Comparison of ENCODE assay signal across 11 cellular contexts in the genomic region with DNA sequence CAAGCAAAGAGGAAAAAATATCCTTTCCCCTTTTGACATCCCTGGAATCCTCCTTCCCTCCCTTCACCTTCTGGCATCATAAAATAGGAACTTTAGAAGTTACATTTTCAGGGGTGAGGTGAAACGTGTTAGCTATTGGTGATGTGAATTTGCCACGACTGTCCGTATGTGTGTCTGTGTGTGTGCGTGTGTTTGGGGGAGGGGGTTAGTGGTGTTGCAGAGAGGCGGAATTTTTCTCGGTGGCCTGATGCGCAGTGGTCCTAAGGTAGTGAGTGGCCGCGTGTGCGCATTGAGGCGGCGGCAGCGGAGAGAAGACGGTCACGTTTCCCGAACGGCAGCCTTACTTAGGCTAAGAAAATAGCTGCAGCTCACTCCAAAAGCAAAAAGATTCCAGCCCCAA. TPM values are rescaled to one million over a fixed set of nuclear protein-coding genes. Genes with fewer than 3 reads are reported as not detected.
DNase-seq lines count a peak whose midpoint lies in the region; ATAC-seq and TF ChIP-seq lines count a peak whose summit lies in the region.
"Had no signal": no experiment of that assay in that cellular context is flagged by ENCODE, and none has a peak within 500 bp of the region (broad histone marks: within the 10 kb centered on the region; RNA-seq: fewer than 3 reads in every experiment).

No MANE protein-coding gene starts in this region.

- H3K4me1 ChIP-seq in mesendoderm (ENCODE audit: control insufficient read depth, low read depth, low read length) (peaks cover 5% of the 10 kb centered on the region), upper lobe of right lung (peaks cover 30% of the 10 kb centered on the region), Caco-2 (no peaks in the 10 kb centered on the region; the same call in 1 of the 2 replicates)

- peaks cover 60% of the 10 kb centered on the region for H3K27me3 Mint-ChIP-seq in activated naive CD8-positive, alpha-beta T cell treated with anti-CD3 and anti-CD28 coated beads, Interleukin-2, amount 10 ng/mL, durations not matched to agents 7 days and 5 days
- peaks cover 75% of the 10 kb centered on the region for H3K27me3 Mint-ChIP-seq in activated naive CD8-positive, alpha-beta T cell treated with anti-CD3 and anti-CD28 coated beads for 36 hours
- H3K27me3 Mint-ChIP-seq in activated T-cell treated with anti-CD3 and anti-CD28 coated beads, Interleukin-2, amount 50 U/mL, for 24 hours: peaks cover 67% of the 10 kb centered on the region
- no peaks in the 10 kb centered on the region for H3K27me3 Mint-ChIP-seq in Caco-2 (ENCODE audit: insufficient read depth, unreplicated experiment)

- H3K79me1 ChIP-seq in mesendoderm (ENCODE audit: low read length): peaks cover 4% of the 10 kb centered on the region

- intact Hi-C loops in dorsolateral prefrontal cortex (cut with DNase I): no loop called here
- intact Hi-C loops in upper lobe of right lung (cut with DNase I): no loop called here
- intact Hi-C loops in Caco-2 (cut with micrococcal nuclease; ENCODE audit: unreplicated experiment): no loop called here

- no peaks in the 10 kb centered on the region for H3K36me3 Mint-ChIP-seq in activated naive CD8-positive, alpha-beta T cell treated with anti-CD3 and anti-CD28 coated beads, Interleukin-2, amount 10 ng/mL, durations not matched to agents 7 days and 5 days
- peaks cover under 1% of the 10 kb centered on the region for H3K36me3 Mint-ChIP-seq in activated naive CD8-positive, alpha-beta T cell treated with anti-CD3 and anti-CD28 coated beads for 36 hours
- H3K36me3 Mint-ChIP-seq in activated T-cell treated with anti-CD3 and anti-CD28 coated beads, Interleukin-2, amount 50 U/mL, for 24 hours (ENCODE audit: low read depth): no peaks in the 10 kb centered on the region
- no peaks in the 10 kb centered on the region for H3K36me3 Mint-ChIP-seq in Caco-2 (ENCODE audit: insufficient read depth, unreplicated experiment)
- H3K36me3 Mint-ChIP-seq: CD4-positive, CD25-positive, alpha-beta regulatory T cell had no signal

- peak overlapping the region; percentile 85 for H3K9ac ChIP-seq in mesendoderm (ENCODE audit: low read length)

- H3K23ac ChIP-seq in mesendoderm (ENCODE audit: low read length): no peak overlapping the region

- H3K56ac ChIP-seq in mesendoderm (ENCODE audit: low read length): peak overlapping the region; percentile 94

- H3K79me2 ChIP-seq in mesendoderm (ENCODE audit: control insufficient read depth, insufficient read depth, low read length): peaks cover 27% of the 10 kb centered on the region

- H3K9me3 ChIP-seq in upper lobe of right lung (no peaks in the 10 kb centered on the region), Caco-2 (0 out of 2 replicates have a peak, but pooled peaks cover 5% of the 10 kb centered on the region)

- peak overlapping the region in 55 of 59 donors; percentile 12 to 96 (median 85) for H3K27ac ChIP-seq in dorsolateral prefrontal cortex
- H3K27ac ChIP-seq in mesendoderm (ENCODE audit: low read depth, low read length): no peak overlapping the region
- H3K27ac ChIP-seq in upper lobe of right lung: no peak overlapping the region
- H3K27ac ChIP-seq: VCaP had no signal

- H3K4me2 ChIP-seq in mesendoderm (ENCODE audit: low read length): peak overlapping the region; percentile 93

- no peak for TF ChIP-seq CTCF in dorsolateral prefrontal cortex (IDR thresholded peaks at IDR 0.05 in 54 of 56, conservative IDR thresholded peaks at IDR 0.05 in 2 of 56; ENCODE audit: low read depth in 1 of 56, partially characterized antibody in 56 of 56)
- no peak for TF ChIP-seq CTCF in upper lobe of right lung (IDR thresholded peaks at IDR 0.05)
- no peak for TF ChIP-seq CTCF in Caco-2 (IDR thresholded peaks at IDR 0.05; ENCODE audit: insufficient read depth in 1 of 2, low read depth in 1 of 2, low read length in 1 of 2, severe bottlenecking in 1 of 2, unreplicated experiment in 1 of 2)

- H2BK120ac ChIP-seq in mesendoderm (ENCODE audit: low read depth, low read length): no peak overlapping the region

- no peak overlapping the region for H2AK5ac ChIP-seq in mesendoderm (ENCODE audit: low read length)

- H2BK15ac ChIP-seq in mesendoderm (replicated peaks; ENCODE audit: low read depth): no peak overlapping the region

- no peak overlapping the region for H4K8ac ChIP-seq in mesendoderm (ENCODE audit: low read depth, low read length)

- H3K18ac ChIP-seq in mesendoderm (ENCODE audit: low read length): peak overlapping the region; percentile 54

- POLR2A ChIA-PET in activated naive CD8-positive, alpha-beta T cell treated with anti-CD3 and anti-CD28 coated beads, Interleukin-2, amount 10 ng/mL, durations not matched to agents 7 days and 5 days (lab: Charles Lee): no interaction called here
- POLR2A ChIA-PET in Caco-2 (lab: Charles Lee): no interaction called here

- H3K4me1 Mint-ChIP-seq in activated naive CD8-positive, alpha-beta T cell treated with anti-CD3 and anti-CD28 coated beads, Interleukin-2, amount 10 ng/mL, durations not matched to agents 7 days and 5 days: peaks cover 17% of the 10 kb centered on the region
- peaks cover 13% of the 10 kb centered on the region for H3K4me1 Mint-ChIP-seq in activated naive CD8-positive, alpha-beta T cell treated with anti-CD3 and anti-CD28 coated beads for 36 hours
- H3K4me1 Mint-ChIP-seq in activated T-cell treated with anti-CD3 and anti-CD28 coated beads, Interleukin-2, amount 50 U/mL, for 24 hours (ENCODE audit: low read depth): peaks cover 16% of the 10 kb centered on the region
- no peaks in the 10 kb centered on the region for H3K4me1 Mint-ChIP-seq in Caco-2 (ENCODE audit: low read depth, unreplicated experiment)

- no peak for DNase-seq in activated naive CD8-positive, alpha-beta T cell treated with anti-CD3 and anti-CD28 coated beads, Interleukin-2, amount 10 ng/mL, durations not matched to agents 7 days and 5 days
- DNase-seq in activated naive CD8-positive, alpha-beta T cell treated with anti-CD3 and anti-CD28 coated beads for 36 hours: no peak
- DNase-seq in dorsolateral prefrontal cortex (peak in 7 of 10 donors; percentile 10 to 54 (median 41)), mesendoderm (no peak), upper lobe of right lung (no peak), Caco-2 (no peak)
- DNase-seq in activated T-cell treated with anti-CD3 and anti-CD28 coated beads, Interleukin-2, amount 50 U/mL, for 24 hours: no peak
- DNase-seq: CD4-positive, CD25-positive, alpha-beta regulatory T cell had no signal

- no peaks in the 10 kb centered on the region for H3K36me3 ChIP-seq in mesendoderm (ENCODE audit: control insufficient read depth, insufficient read depth, low read length)
- H3K36me3 ChIP-seq in upper lobe of right lung: no peaks in the 10 kb centered on the region
- H3K36me3 ChIP-seq in Caco-2 (ENCODE audit: control insufficient read depth, insufficient read depth, low read length): no peaks in the 10 kb centered on the region

- CTCF ChIA-PET in Caco-2 (lab: Charles Lee): interaction anchor here (0.5 to 1.0 kb wide), 2 partner anchors 26 to 52 kb away, joined by 3 read pairs; no protein-coding TSS in a partner anchor

- ATAC-seq in activated naive CD8-positive, alpha-beta T cell treated with anti-CD3 and anti-CD28 coated beads, Interleukin-2, amount 10 ng/mL, durations not matched to agents 7 days and 5 days (ENCODE audit: low read depth): no peak
- no peak for ATAC-seq in upper lobe of right lung
- ATAC-seq in HG02938 (IDR thresholded peaks at IDR 0.05; ENCODE audit: unreplicated experiment): no peak
- ATAC-seq: K562 had no signal

- H2BK5ac ChIP-seq in mesendoderm (ENCODE audit: low read length): no peak overlapping the region

- WGBS in mesendoderm (ENCODE audit: extremely low coverage, insufficient coverage, low lambda C conversion rate): no CpG with 5 or more reads among the region's 17 CpGs

- H3K27ac Mint-ChIP-seq in activated naive CD8-positive, alpha-beta T cell treated with anti-CD3 and anti-CD28 coated beads, Interleukin-2, amount 10 ng/mL, durations not matched to agents 7 days and 5 days: peak overlapping the region; percentile 54
- H3K27ac Mint-ChIP-seq in activated naive CD8-positive, alpha-beta T cell treated with anti-CD3 and anti-CD28 coated beads for 36 hours: no peak overlapping the region
- no peak overlapping the region for H3K27ac Mint-ChIP-seq in activated T-cell treated with anti-CD3 and anti-CD28 coated beads, Interleukin-2, amount 50 U/mL, for 24 hours
- no peak overlapping the region for H3K27ac Mint-ChIP-seq in Caco-2 (ENCODE audit: unreplicated experiment)

- H3K27me3 ChIP-seq in dorsolateral prefrontal cortex: peaks cover 0 to 58% (median 18%) of the 10 kb centered on the region in 45 donors
- no peaks in the 10 kb centered on the region for H3K27me3 ChIP-seq in mesendoderm (ENCODE audit: insufficient read depth, low read length, poor library complexity)
- peaks cover 51% of the 10 kb centered on the region for H3K27me3 ChIP-seq in upper lobe of right lung
- H3K27me3 ChIP-seq in Caco-2 (replicated peaks; ENCODE audit: control insufficient read depth, insufficient read depth, low read length): no peaks in the 10 kb centered on the region

- no peak overlapping the region for H3K4me3 Mint-ChIP-seq in activated naive CD8-positive, alpha-beta T cell treated with anti-CD3 and anti-CD28 coated beads, Interleukin-2, amount 10 ng/mL, durations not matched to agents 7 days and 5 days
- H3K4me3 Mint-ChIP-seq in activated naive CD8-positive, alpha-beta T cell treated with anti-CD3 and anti-CD28 coated beads for 36 hours: no peak overlapping the region
- H3K4me3 Mint-ChIP-seq in activated T-cell treated with anti-CD3 and anti-CD28 coated beads, Interleukin-2, amount 50 U/mL, for 24 hours: no peak overlapping the region
- no peak overlapping the region for H3K4me3 Mint-ChIP-seq in Caco-2 (ENCODE audit: unreplicated experiment)
- H3K4me3 Mint-ChIP-seq: CD4-positive, CD25-positive, alpha-beta regulatory T cell had no signal

- no peak overlapping the region for H3K4ac ChIP-seq in mesendoderm (ENCODE audit: low read depth, low read length)

- BruUV-seq in Caco-2 (replicated peaks; lab: Mats Ljungman, UMichigan): no TSS peak

- peak overlapping the region; percentile 41 to 80 (median 69) for H3K4me3 ChIP-seq in dorsolateral prefrontal cortex
- H3K4me3 ChIP-seq in mesendoderm (ENCODE audit: low read length): peak overlapping the region; percentile 73
- H3K4me3 ChIP-seq in upper lobe of right lung: peak overlapping the region; percentile 54
- H3K4me3 ChIP-seq in Caco-2 (ENCODE audit: low read depth, low read length): no peak overlapping the region
- H3K4me3 ChIP-seq: K562 had no signal

- H3K9me3 Mint-ChIP-seq in activated naive CD8-positive, alpha-beta T cell treated with anti-CD3 and anti-CD28 coated beads, Interleukin-2, amount 10 ng/mL, durations not matched to agents 7 days and 5 days: peaks cover under 1% of the 10 kb centered on the region
- peaks cover 1% of the 10 kb centered on the region for H3K9me3 Mint-ChIP-seq in activated naive CD8-positive, alpha-beta T cell treated with anti-CD3 and anti-CD28 coated beads for 36 hours
- no peaks in the 10 kb centered on the region for H3K9me3 Mint-ChIP-seq in activated T-cell treated with anti-CD3 and anti-CD28 coated beads, Interleukin-2, amount 50 U/mL, for 24 hours
- peaks cover 9% of the 10 kb centered on the region for H3K9me3 Mint-ChIP-seq in Caco-2 (ENCODE audit: unreplicated experiment)

- H4K5ac ChIP-seq in mesendoderm (ENCODE audit: low read length): no peak overlapping the region

RNA-seq across cellular contexts. Expression of a gene that starts 4.5 kb away (rescaled TPM):
- not detected for total RNA-seq in activated naive CD8-positive, alpha-beta T cell treated with anti-CD3 and anti-CD28 coated beads, Interleukin-2, amount 10 ng/mL, durations not matched to agents 7 days and 5 days
- total RNA-seq in activated naive CD8-positive, alpha-beta T cell treated with anti-CD3 and anti-CD28 coated beads for 36 hours: not detected
- 100 to 1,000 TPM in 98 of 120 experiments, 10 to 100 TPM in 22; 29.4 to 209 (median 120) TPM for total RNA-seq in dorsolateral prefrontal cortex
- 17.1 TPM for polyA plus RNA-seq in mesendoderm (2013, experiment 1 of 2)
- 14.9 TPM for polyA plus RNA-seq in mesendoderm (2013, experiment 2 of 2)
- 13.3 TPM for total RNA-seq in upper lobe of right lung
- 0.07 and 0.43 TPM in 2 replicates for total RNA-seq in Caco-2 (2022)
- total RNA-seq: CD4-positive, CD25-positive, alpha-beta regulatory T cell had no signal
- polyA plus RNA-seq: CD4-positive, CD25-positive, alpha-beta regulatory T cell; K562 had no signal

Comparison
In these comparisons a context has a peak if more than half of its experiments do, and no peak if none do; other contexts are left out.
1. DNase-seq: peak in dorsolateral prefrontal cortex (7 of 10); none in activated naive CD8-positive, alpha-beta T cell treated with anti-CD3 and anti-CD28 coated beads, Interleukin-2, amount 10 ng/mL, durations not matched to agents 7 days and 5 days (single experiment), activated naive CD8-positive, alpha-beta T cell treated with anti-CD3 and anti-CD28 coated beads for 36 hours (single experiment), mesendoderm (single experiment), upper lobe of right lung (single experiment), activated T-cell treated with anti-CD3 and anti-CD28 coated beads, Interleukin-2, amount 50 U/mL, for 24 hours (single experiment) and Caco-2 (0 of 2).
2. H3K27ac ChIP-seq: peak in dorsolateral prefrontal cortex (55 of 59); none in mesendoderm (single experiment) and upper lobe of right lung (single experiment).